8 cellular contexts compared by ENCODE assay signal in genomic region chr1:1013105-1013921, GRCh38. TPM values are rescaled to one million over a fixed set of nuclear protein-coding genes. Genes with fewer than 3 reads are reported as not detected.
A peak's percentile ranks its signal among the peaks of the same experiment; 100 is the strongest.
DNase-seq lines count a peak whose midpoint lies in the region; ATAC-seq and TF ChIP-seq lines count a peak whose summit lies in the region.

Gene ISG15, plus strand, starts transcription at chr1:1013497. Its CDS starts 77 bp downstream, at chr1:1013574.

- H3K36me3 ChIP-seq in Peyer's patch (no peaks in the 10 kb centered on the region), fibroblast of lung (ENCODE audit: control insufficient read depth, insufficient read depth, low read length) (no peaks in the 10 kb centered on the region)

- H3K4me1 Mint-ChIP-seq in CD4-positive, alpha-beta T cell (ENCODE audit: low read depth), result peaks cover 31% of the 10 kb centered on the region
- peaks cover 37% of the 10 kb centered on the region for H3K4me1 Mint-ChIP-seq in activated T-helper 1 cell treated with anti-CD3 and anti-CD28 coated beads, Interleukin-12 subunit alpha, Interleukin-12 subunit beta, Interleukin-2, Interleukin-4 antibody, amounts not matched to agents 30 ng/mL and 10 ng/mL and 1 ng/mL, durations not matched to agents 14 hours and 24 hours and 36 hours (ENCODE audit: low read depth)
- H3K4me1 Mint-ChIP-seq in naive thymus-derived CD8-positive, alpha-beta T cell, result peaks cover 13 to 49% (median 37%) of the 10 kb centered on the region in 4 donors

- peak; percentile 71 to 83 for TF ChIP-seq POLR2A in Peyer's patch (IDR thresholded peaks at IDR 0.05)

- POLR2A ChIA-PET in CD4-positive, alpha-beta T cell (lab: Charles Lee), result interaction anchor here (0.6 to 1.8 kb wide), 8 partner anchors 9 to 342 kb away, joined by 3 to 7 read pairs (median 4); partner anchors contain the start of genes C1orf159 and HES4
- POLR2A ChIA-PET in naive thymus-derived CD8-positive, alpha-beta T cell (lab: Charles Lee), result interaction anchor here (0.6 to 3.5 kb wide), 24 partner anchors 8 to 1469 kb away, joined by 3 to 26 read pairs (median 4); partner anchors contain the start of genes AURKAIP1, C1orf159 and PLEKHN1

- H3K4me3 ChIP-seq in Peyer's patch (peak within 1 kb of the TSS; percentile 52 to 63 (median 57)), fibroblast of lung (replicated peaks in 1 of 4; ENCODE audit: control extremely low read depth in 1 of 4, insufficient read depth in 1 of 4, low read depth in 3 of 4, low read length in 4 of 4) (peak within 1 kb of the TSS; percentile 40 to 89 (median 88))

- no peaks in the 10 kb centered on the region for H3K27me3 ChIP-seq in CD4-positive, alpha-beta T cell (ENCODE audit: control insufficient read depth, insufficient read depth, low read length)
- H3K27me3 ChIP-seq in Peyer's patch (no peaks in the 10 kb centered on the region), fibroblast of lung (ENCODE audit: control insufficient read depth, insufficient read depth, low read length) (no peaks in the 10 kb centered on the region)

- H3K9ac ChIP-seq in fibroblast of lung (ENCODE audit: insufficient read depth, low read length), result peak within 1 kb of the TSS; percentile 79

- peak within 1 kb of the TSS; percentile 88 for H3K27ac Mint-ChIP-seq in CD4-positive, alpha-beta T cell
- H3K27ac Mint-ChIP-seq in activated T-helper 1 cell treated with anti-CD3 and anti-CD28 coated beads, Interleukin-12 subunit alpha, Interleukin-12 subunit beta, Interleukin-2, Interleukin-4 antibody, amounts not matched to agents 30 ng/mL and 10 ng/mL and 1 ng/mL, durations not matched to agents 14 hours and 24 hours and 36 hours, result peak within 1 kb of the TSS; percentile 96
- peak within 1 kb of the TSS; percentile 98 to 100 (median 98) for H3K27ac Mint-ChIP-seq in naive thymus-derived CD8-positive, alpha-beta T cell

- CTCF ChIA-PET in CD4-positive, alpha-beta T cell (lab: Charles Lee), result interaction anchor here (0.6 to 2.7 kb wide), 5 partner anchors 12 to 98 kb away, joined by 3 to 13 read pairs (median 4); no protein-coding TSS in a partner anchor

- H3K4me1 ChIP-seq in Peyer's patch (peaks cover 0 to 16% (median 6%) of the 10 kb centered on the region in 4 donors), fibroblast of lung (ENCODE audit: control insufficient read depth, extremely low read depth, insufficient read depth, low read length) (peaks cover 3% of the 10 kb centered on the region)

- H3K36me3 Mint-ChIP-seq in CD4-positive, alpha-beta T cell (ENCODE audit: low read depth), result peaks cover 6% of the 10 kb centered on the region
- H3K36me3 Mint-ChIP-seq in activated T-helper 1 cell treated with anti-CD3 and anti-CD28 coated beads, Interleukin-12 subunit alpha, Interleukin-12 subunit beta, Interleukin-2, Interleukin-4 antibody, amounts not matched to agents 30 ng/mL and 10 ng/mL and 1 ng/mL, durations not matched to agents 14 hours and 24 hours and 36 hours (ENCODE audit: low read depth), result peaks cover 9% of the 10 kb centered on the region
- peaks cover 0 to 1% (median 0%) of the 10 kb centered on the region in 3 donors for H3K36me3 Mint-ChIP-seq in naive thymus-derived CD8-positive, alpha-beta T cell

- peaks cover 5% of the 10 kb centered on the region for H3K27me3 Mint-ChIP-seq in CD4-positive, alpha-beta T cell
- H3K27me3 Mint-ChIP-seq in activated T-helper 1 cell treated with anti-CD3 and anti-CD28 coated beads, Interleukin-12 subunit alpha, Interleukin-12 subunit beta, Interleukin-2, Interleukin-4 antibody, amounts not matched to agents 30 ng/mL and 10 ng/mL and 1 ng/mL, durations not matched to agents 14 hours and 24 hours and 36 hours (ENCODE audit: insufficient read depth), result peaks cover 5% of the 10 kb centered on the region
- peaks cover 0 to 4% (median 0%) of the 10 kb centered on the region in 5 donors for H3K27me3 Mint-ChIP-seq in naive thymus-derived CD8-positive, alpha-beta T cell

- TF ChIP-seq CTCF in CD4-positive, alpha-beta T cell (IDR thresholded peaks at IDR 0.05), result no peak
- TF ChIP-seq CTCF in Peyer's patch (IDR thresholded peaks at IDR 0.05), result no peak
- no peak for TF ChIP-seq CTCF in fibroblast of lung (conservative IDR thresholded peaks at IDR 0.05 in 1 of 2, IDR thresholded peaks at IDR 0.05 in 1 of 2; ENCODE audit: low read depth in 1 of 2, low read length in 2 of 2)

- H3K9me3 ChIP-seq in CD4-positive, alpha-beta T cell (ENCODE audit: control insufficient read depth, low read length), result no peaks in the 10 kb centered on the region
- no peaks in the 10 kb centered on the region for H3K9me3 ChIP-seq in Peyer's patch
- H3K9me3 ChIP-seq in fibroblast of lung (ENCODE audit: control insufficient read depth, insufficient read depth, low read depth, low read length), result no peaks in the 10 kb centered on the region

- no peaks in the 10 kb centered on the region for H3K9me3 Mint-ChIP-seq in CD4-positive, alpha-beta T cell
- no peaks in the 10 kb centered on the region for H3K9me3 Mint-ChIP-seq in activated T-helper 1 cell treated with anti-CD3 and anti-CD28 coated beads, Interleukin-12 subunit alpha, Interleukin-12 subunit beta, Interleukin-2, Interleukin-4 antibody, amounts not matched to agents 30 ng/mL and 10 ng/mL and 1 ng/mL, durations not matched to agents 14 hours and 24 hours and 36 hours
- H3K9me3 Mint-ChIP-seq in naive thymus-derived CD8-positive, alpha-beta T cell, result no peaks in the 10 kb centered on the region

- intact Hi-C loops in CD4-positive, alpha-beta T cell (cut with DNase I, micrococcal nuclease), result no loop called here
- intact Hi-C loops in activated T-helper 1 cell treated with anti-CD3 and anti-CD28 coated beads, Interleukin-12 subunit alpha, Interleukin-12 subunit beta, Interleukin-2, Interleukin-4 antibody, amounts not matched to agents 30 ng/mL and 10 ng/mL and 1 ng/mL, durations not matched to agents 14 hours and 24 hours and 36 hours (cut with micrococcal nuclease), result loop anchor here (1.0 to 2.0 kb wide), 5 partner anchors 13 to 362 kb away; partner anchors contain the start of genes AURKAIP1, C1orf159 and HES4

- H4K20me1 ChIP-seq in fibroblast of lung (ENCODE audit: control insufficient read depth, extremely low read depth, insufficient read depth, low read length), result no peaks in the 10 kb centered on the region

- peak within 1 kb of the TSS; percentile 90 for H3K27ac ChIP-seq in CD4-positive, alpha-beta T cell (ENCODE audit: low read depth, low read length)
- peak within 1 kb of the TSS; percentile 85 to 90 (median 88) for H3K27ac ChIP-seq in Peyer's patch
- peak within 1 kb of the TSS; percentile 89 for H3K27ac ChIP-seq in fibroblast of lung (ENCODE audit: insufficient read depth, low read length)

- no peaks in the 10 kb centered on the region for H3K79me2 ChIP-seq in fibroblast of lung (ENCODE audit: control insufficient read depth, insufficient read depth, low read length)

- peak; percentile 96 for ATAC-seq in CD4-positive, alpha-beta T cell (ENCODE audit: poor library complexity)
- ATAC-seq in GM19395 (IDR thresholded peaks at IDR 0.05; ENCODE audit: unreplicated experiment) (peak; percentile 88), HG03565 (IDR thresholded peaks at IDR 0.05; ENCODE audit: unreplicated experiment) (peak; percentile 69)
- ATAC-seq in naive thymus-derived CD8-positive, alpha-beta T cell, result peak; percentile 96 to 97

- peak within 1 kb of the TSS; percentile 99 for H3K4me2 ChIP-seq in fibroblast of lung (ENCODE audit: extremely low read depth, insufficient read depth, low read length)

- H2AFZ ChIP-seq in fibroblast of lung (ENCODE audit: low read length), result peak within 1 kb of the TSS; percentile 82

- peak within 1 kb of the TSS; percentile 94 for H3K4me3 Mint-ChIP-seq in CD4-positive, alpha-beta T cell
- peak within 1 kb of the TSS; percentile 89 for H3K4me3 Mint-ChIP-seq in activated T-helper 1 cell treated with anti-CD3 and anti-CD28 coated beads, Interleukin-12 subunit alpha, Interleukin-12 subunit beta, Interleukin-2, Interleukin-4 antibody, amounts not matched to agents 30 ng/mL and 10 ng/mL and 1 ng/mL, durations not matched to agents 14 hours and 24 hours and 36 hours
- H3K4me3 Mint-ChIP-seq in naive thymus-derived CD8-positive, alpha-beta T cell, result peak within 1 kb of the TSS; percentile 92 to 99 (median 97)

- peak; percentile 81 to 92 (median 82) for DNase-seq in CD4-positive, alpha-beta T cell
- DNase-seq in Peyer's patch (peak; percentile 90 to 97 (median 94)), fibroblast of lung (ENCODE audit: low read depth in 2 of 2) (peak; percentile 83 to 85)
- DNase-seq in activated T-helper 1 cell treated with anti-CD3 and anti-CD28 coated beads, Interleukin-12 subunit alpha, Interleukin-12 subunit beta, Interleukin-2, Interleukin-4 antibody, amounts not matched to agents 30 ng/mL and 10 ng/mL and 1 ng/mL, durations not matched to agents 14 hours and 24 hours and 36 hours (ENCODE audit: low spot score), result peak; percentile 89
- DNase-seq in naive thymus-derived CD8-positive, alpha-beta T cell, result peak; percentile 78 to 94 (median 86)
- DNase-seq in stimulated activated naive CD4-positive, alpha-beta T cell (lab: John Stamatoyannopoulos, UW), result peak; percentile 76 to 88 (median 81)

RNA-seq across cellular contexts. Expression of gene ISG15, which starts in this region (rescaled TPM):
- total RNA-seq in CD4-positive, alpha-beta T cell, result 10 to 100 TPM; 38.0 to 38.9 TPM
- 10 to 100 TPM; 17.0 to 91.6 (median 40.1) TPM for total RNA-seq in Peyer's patch
- 52.9 and 53.7 TPM in 2 replicates for total RNA-seq in activated T-helper 1 cell treated with anti-CD3 and anti-CD28 coated beads, Interleukin-12 subunit alpha, Interleukin-12 subunit beta, Interleukin-2, Interleukin-4 antibody, amounts not matched to agents 30 ng/mL and 10 ng/mL and 1 ng/mL, durations not matched to agents 14 hours and 24 hours and 36 hours
- total RNA-seq in fibroblast of lung, result 74.7 and 93.3 TPM in 2 replicates
- 18.4 and 24.2 TPM in 2 replicates for polyA plus RNA-seq in fibroblast of lung
- 62.6 and 69.5 TPM in 2 replicates for polyA plus RNA-seq in fibroblast of lung (2012)
- 12.9 and 31.1 TPM in 2 replicates for polyA minus RNA-seq in fibroblast of lung (ENCODE audit: low replicate concordance)
- 10 to 100 TPM; 30.3 to 30.7 TPM for total RNA-seq in naive thymus-derived CD8-positive, alpha-beta T cell
- 100 to 1,000 TPM; 133 to 220 (median 217) TPM for polyA plus RNA-seq in naive thymus-derived CD8-positive, alpha-beta T cell

Comparison
In these comparisons a context has a peak if more than half of its experiments do, and no peak if none do; other contexts are left out.
1. Peak in every context shown above with its lines: DNase-seq, ATAC-seq, H3K4me3 ChIP-seq and H3K27ac ChIP-seq.